Comparison of ENCODE assay signal across 1 cellular context in genomic region chr10:103661198-103661950, GRCh38.
TF ChIP-seq lines count a peak whose summit lies in the region.

No MANE protein-coding gene starts in this region.

TF ChIP-seq in HepG2, 621 proteins besides CTCF, POLR2A, EP300 and RAD21 (continued from another document):
- TF ChIP-seq ZNF776 (CRISPR knock-in tag; IDR thresholded peaks at IDR 0.05) = 0 out of 2 replicates have a peak, but pooled peaks have one; percentile 17
- TF ChIP-seq ZFP62 (CRISPR knock-in tag; IDR thresholded peaks at IDR 0.05) = no peak
- peak; percentile 62; the same call in 1 of the 2 replicates for TF ChIP-seq ZNF329 (CRISPR knock-in tag; IDR thresholded peaks at IDR 0.05; ENCODE audit: low read depth)
- TF ChIP-seq ZNF7 (CRISPR knock-in tag; IDR thresholded peaks at IDR 0.05) = no peak
- TF ChIP-seq, protein P1, sequence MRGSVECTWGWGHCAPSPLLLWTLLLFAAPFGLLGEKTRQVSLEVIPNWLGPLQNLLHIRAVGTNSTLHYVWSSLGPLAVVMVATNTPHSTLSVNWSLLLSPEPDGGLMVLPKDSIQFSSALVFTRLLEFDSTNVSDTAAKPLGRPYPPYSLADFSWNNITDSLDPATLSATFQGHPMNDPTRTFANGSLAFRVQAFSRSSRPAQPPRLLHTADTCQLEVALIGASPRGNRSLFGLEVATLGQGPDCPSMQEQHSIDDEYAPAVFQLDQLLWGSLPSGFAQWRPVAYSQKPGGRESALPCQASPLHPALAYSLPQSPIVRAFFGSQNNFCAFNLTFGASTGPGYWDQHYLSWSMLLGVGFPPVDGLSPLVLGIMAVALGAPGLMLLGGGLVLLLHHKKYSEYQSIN (CRISPR knock-in tag; IDR thresholded peaks at IDR 0.05; ENCODE audit: borderline replicate concordance) = no peak
- TF ChIP-seq RNF2 (conservative IDR thresholded peaks at IDR 0.05; ENCODE audit: low read depth) = 0 out of 2 replicates have a peak, but pooled peaks have one; percentile 12
- peak; percentile 45; the same call in 1 of the 2 replicates for TF ChIP-seq ZNF564 (CRISPR knock-in tag; IDR thresholded peaks at IDR 0.05)
- TF ChIP-seq HDAC2 (CRISPR knock-in tag; IDR thresholded peaks at IDR 0.05) = 0 out of 2 replicates have a peak, but pooled peaks have one; percentile 46
- 0 out of 2 replicates have a peak, but pooled peaks have one; percentile 8 for TF ChIP-seq SALL1 (CRISPR knock-in tag; IDR thresholded peaks at IDR 0.05)
- TF ChIP-seq ZBTB38 (CRISPR knock-in tag; IDR thresholded peaks at IDR 0.05) = 0 out of 2 replicates have a peak, but pooled peaks have one; percentile 28
- no peak for TF ChIP-seq RFXANK (CRISPR knock-in tag; IDR thresholded peaks at IDR 0.05)
- TF ChIP-seq ZFP90 (CRISPR knock-in tag; IDR thresholded peaks at IDR 0.05; ENCODE audit: borderline replicate concordance) = 0 out of 2 replicates have a peak, but pooled peaks have one; percentile 8
- 0 out of 2 replicates have a peak, but pooled peaks have one; percentile 19 for TF ChIP-seq TMF1 (CRISPR knock-in tag; IDR thresholded peaks at IDR 0.05; ENCODE audit: low read depth)
- TF ChIP-seq SP4 (CRISPR knock-in tag; IDR thresholded peaks at IDR 0.05) = no peak
- TF ChIP-seq HNRNPH1 (optimal IDR thresholded peaks at IDR 0.05; ENCODE audit: low read depth, low read length) = no peak
- 0 out of 2 replicates have a peak, but pooled peaks have one; percentile 31 for TF ChIP-seq ZNF879 (CRISPR knock-in tag; IDR thresholded peaks at IDR 0.05)
- no peak for TF ChIP-seq DMTF1 (CRISPR knock-in tag; IDR thresholded peaks at IDR 0.05)
- no peak for TF ChIP-seq FOXA3 (CRISPR knock-in tag; IDR thresholded peaks at IDR 0.05)
- TF ChIP-seq UBTF (CRISPR knock-in tag; IDR thresholded peaks at IDR 0.05) = peak; percentile 11; the same call in 1 of the 2 replicates
- peak; percentile 49; the same call in 1 of the 2 replicates for TF ChIP-seq TAF1 (CRISPR knock-in tag; IDR thresholded peaks at IDR 0.05)
- peak; percentile 15; the same call in 1 of the 2 replicates for TF ChIP-seq ZFY (CRISPR knock-in tag; IDR thresholded peaks at IDR 0.05)
- no peak for TF ChIP-seq ZNF552 (CRISPR knock-in tag; IDR thresholded peaks at IDR 0.05; ENCODE audit: borderline replicate concordance)
- TF ChIP-seq SAP130 (CRISPR knock-in tag; IDR thresholded peaks at IDR 0.05; ENCODE audit: low read depth) = peak; percentile 17; the same call in 1 of the 2 replicates
- TF ChIP-seq ZNF839 (CRISPR knock-in tag; IDR thresholded peaks at IDR 0.05; ENCODE audit: borderline replicate concordance) = 0 out of 2 replicates have a peak, but pooled peaks have one; percentile 13
- peak; percentile 20 for TF ChIP-seq AGO1 (IDR thresholded peaks at IDR 0.05; ENCODE audit: low read depth, low read length, poor library complexity, severe bottlenecking)
- TF ChIP-seq ZNF788 (CRISPR knock-in tag; IDR thresholded peaks at IDR 0.05; ENCODE audit: borderline replicate concordance) = peak; percentile 32; the same call in 1 of the 2 replicates
- TF ChIP-seq CSRNP1 (CRISPR knock-in tag; IDR thresholded peaks at IDR 0.05) = no peak
- 0 out of 2 replicates have a peak, but pooled peaks have one; percentile 3 for TF ChIP-seq ZNF138 (CRISPR knock-in tag; IDR thresholded peaks at IDR 0.05; ENCODE audit: low read depth)
- peak; percentile 85 for TF ChIP-seq ZFX (CRISPR knock-in tag; IDR thresholded peaks at IDR 0.05; ENCODE audit: low read depth)
- TF ChIP-seq ZNF850 (CRISPR knock-in tag; conservative IDR thresholded peaks at IDR 0.05) = 0 out of 2 replicates have a peak, but pooled peaks have one; percentile 62
- TF ChIP-seq ZXDC (CRISPR knock-in tag; IDR thresholded peaks at IDR 0.05) = peak; percentile 59; the same call in 1 of the 2 replicates
- TF ChIP-seq DR1 (CRISPR knock-in tag; IDR thresholded peaks at IDR 0.05) = peak; percentile 55
- TF ChIP-seq, protein P2, sequence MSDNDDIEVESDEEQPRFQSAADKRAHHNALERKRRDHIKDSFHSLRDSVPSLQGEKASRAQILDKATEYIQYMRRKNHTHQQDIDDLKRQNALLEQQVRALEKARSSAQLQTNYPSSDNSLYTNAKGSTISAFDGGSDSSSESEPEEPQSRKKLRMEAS (IDR thresholded peaks at IDR 0.05) = peak; percentile 24; the same call in 1 of the 2 replicates
- TF ChIP-seq ZFP82 (CRISPR knock-in tag; IDR thresholded peaks at IDR 0.05; ENCODE audit: borderline replicate concordance) = 0 out of 2 replicates have a peak, but pooled peaks have one; percentile 33
- 0 out of 2 replicates have a peak, but pooled peaks have one; percentile 0 for TF ChIP-seq ZNF710 (CRISPR knock-in tag; IDR thresholded peaks at IDR 0.05; ENCODE audit: borderline replicate concordance)
- peak; percentile 8; the same call in 1 of the 2 replicates for TF ChIP-seq ONECUT2 (CRISPR knock-in tag; IDR thresholded peaks at IDR 0.05)
- TF ChIP-seq YEATS4 (CRISPR knock-in tag; IDR thresholded peaks at IDR 0.05; ENCODE audit: borderline replicate concordance) = peak; percentile 2; the same call in 1 of the 2 replicates
- TF ChIP-seq ZNF550 (CRISPR knock-in tag; IDR thresholded peaks at IDR 0.05; ENCODE audit: borderline replicate concordance) = no peak
- TF ChIP-seq STAT6 (CRISPR knock-in tag; IDR thresholded peaks at IDR 0.05; ENCODE audit: borderline replicate concordance) = no peak
